In the genomic region with DNA sequence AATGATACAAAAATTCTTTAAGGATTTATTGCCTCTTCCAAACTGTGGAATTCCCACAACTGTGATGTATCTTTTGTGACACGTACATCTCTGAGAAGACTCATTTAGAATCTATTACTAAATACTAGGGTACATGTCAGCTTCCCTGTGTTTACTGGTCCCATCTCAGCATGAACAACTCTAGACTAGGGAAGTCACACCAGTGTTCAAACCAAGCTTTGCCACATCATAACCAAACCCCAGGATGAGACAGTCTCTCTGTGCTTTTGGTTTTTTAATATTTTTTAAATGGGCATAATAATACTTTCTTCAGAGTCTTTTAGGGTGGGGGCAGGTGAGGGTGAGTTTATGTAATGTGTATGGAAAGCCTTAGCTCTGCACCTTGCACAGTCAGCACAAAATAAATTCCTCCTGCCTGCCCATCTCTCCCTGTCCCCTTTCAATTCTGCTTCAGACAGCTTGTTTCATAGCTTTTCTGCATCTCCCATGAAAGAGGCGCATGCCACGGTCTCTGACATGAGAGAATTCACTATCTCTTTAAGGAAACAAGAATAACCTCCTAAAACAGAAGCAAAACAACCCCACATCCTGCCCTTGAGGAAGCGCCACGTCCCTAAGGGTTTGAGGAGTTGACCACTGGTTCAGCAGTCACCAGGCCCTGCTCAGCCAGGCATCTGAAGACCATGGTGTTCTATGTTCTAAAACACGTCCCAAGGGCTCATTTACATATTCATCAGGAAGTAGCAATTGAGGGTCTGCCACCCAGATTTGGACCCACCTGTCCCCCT, we compare ENCODE assay signal across 10 cellular contexts.
DNase-seq lines count a peak whose midpoint lies in the region; ATAC-seq, FAIRE-seq and TF ChIP-seq lines count a peak whose summit lies in the region.
"Had no signal": no experiment of that assay in that cellular context is flagged by ENCODE, and none has a peak within 500 bp of the region (broad histone marks: within the 10 kb centered on the region; RNA-seq: fewer than 3 reads in every experiment).

No MANE protein-coding gene starts in this region.

- WGBS in A549 (ENCODE audit: missing lambda C conversion rate): 88% methylated on average over 6 of the region's 6 CpGs

- H3K9me3 ChIP-seq in A549: 0 out of 3 replicates have a peak, but pooled peaks cover 7% of the 10 kb centered on the region

- peaks cover 21% of the 10 kb centered on the region for H3K27me3 Mint-ChIP-seq in T-helper 1 cell treated with Interleukin-12 subunit alpha and Interleukin-12 subunit beta and Interleukin-4 antibody, amounts not matched to agents 30 μg/mL and 1 μg/mL, for 36 hours (ENCODE audit: low read depth)

- peak overlapping the region; percentile 2 for H3K27ac Mint-ChIP-seq in T-helper 1 cell treated with Interleukin-12 subunit alpha and Interleukin-12 subunit beta and Interleukin-4 antibody, amounts not matched to agents 30 μg/mL and 1 μg/mL, for 36 hours

- no peak for TF ChIP-seq POLR2A in A549 (IDR thresholded peaks at IDR 0.05; ENCODE audit: low read length)

- ATAC-seq in A549 (no peak), GM18909 (IDR thresholded peaks at IDR 0.05; ENCODE audit: poor library complexity, unreplicated experiment) (peak; percentile 95), HG02884 (IDR thresholded peaks at IDR 0.05; ENCODE audit: unreplicated experiment) (peak; percentile 70)

- no peak overlapping the region for H3K4me2 ChIP-seq in A549

- TF ChIP-seq EP300 in A549 (IDR thresholded peaks at IDR 0.05): no peak

- H3K9me3 Mint-ChIP-seq in T-helper 1 cell treated with Interleukin-12 subunit alpha and Interleukin-12 subunit beta and Interleukin-4 antibody, amounts not matched to agents 30 μg/mL and 1 μg/mL, for 36 hours: no peaks in the 10 kb centered on the region

- no peak for FAIRE-seq in A549 (lab: Jason Lieb, UNC)

- TF ChIP-seq RAD21 in A549 (conservative IDR thresholded peaks at IDR 0.05 in 1 of 2, IDR thresholded peaks at IDR 0.05 in 1 of 2): no peak

- no peak overlapping the region for H3K27ac ChIP-seq in A549
- H3K27ac ChIP-seq: epithelial cell of prostate, HL-60 had no signal

- H3K36me3 Mint-ChIP-seq in T-helper 1 cell treated with Interleukin-12 subunit alpha and Interleukin-12 subunit beta and Interleukin-4 antibody, amounts not matched to agents 30 μg/mL and 1 μg/mL, for 36 hours (ENCODE audit: low read depth): no peaks in the 10 kb centered on the region

- POLR2A ChIA-PET in A549 (lab: Yijun Ruan, JAX): no interaction called here

- H3K4me1 ChIP-seq in A549: peaks cover 6% of the 10 kb centered on the region; the same call in 2 of the 3 replicates

- no peak for DNase-seq in A549 (ENCODE audit: low read depth in 1 of 2, low spot score in 1 of 2)
- no peak for DNase-seq in hippocampal formation (lab: John Stamatoyannopoulos, UW)
- DNase-seq in COLO829 (ENCODE audit: low spot score): no peak
- DNase-seq in SIG-M5 (lab: John Stamatoyannopoulos, UW): no peak
- no peak for DNase-seq in DMS53 (lab: John Stamatoyannopoulos, UW)

- H3K4me3 ChIP-seq in A549: no peak overlapping the region

- TF ChIP-seq CTCF in A549 (IDR thresholded peaks at IDR 0.05): no peak

- peaks cover 5% of the 10 kb centered on the region for H3K4me1 Mint-ChIP-seq in T-helper 1 cell treated with Interleukin-12 subunit alpha and Interleukin-12 subunit beta and Interleukin-4 antibody, amounts not matched to agents 30 μg/mL and 1 μg/mL, for 36 hours (ENCODE audit: low read depth)

- CTCF ChIA-PET in A549 (lab: Yijun Ruan, JAX): interaction anchor here (0.6 to 3.0 kb wide), 4 partner anchors 11 to 362 kb away, joined by 3 to 20 read pairs (median 4); no protein-coding TSS in a partner anchor

- no peak overlapping the region for H3K4me3 Mint-ChIP-seq in T-helper 1 cell treated with Interleukin-12 subunit alpha and Interleukin-12 subunit beta and Interleukin-4 antibody, amounts not matched to agents 30 μg/mL and 1 μg/mL, for 36 hours

TF ChIP-seq in A549, 52 proteins besides CTCF, POLR2A, EP300 and RAD21:
- TF ChIP-seq GATA3 (IDR thresholded peaks at IDR 0.05; ENCODE audit: borderline replicate concordance): no peak
- no peak for TF ChIP-seq TFCP2L1 (CRISPR knock-in tag; IDR thresholded peaks at IDR 0.05)
- TF ChIP-seq ZFP36 (IDR thresholded peaks at IDR 0.05; ENCODE audit: borderline replicate concordance, partially characterized antibody): no peak
- TF ChIP-seq ZSCAN20 (CRISPR knock-in tag; IDR thresholded peaks at IDR 0.05): no peak
- peak; percentile 47 for TF ChIP-seq MAFK (IDR thresholded peaks at IDR 0.05; ENCODE audit: partially characterized antibody)

Comparison
In these comparisons a context has a peak if more than half of its experiments do, and no peak if none do; other contexts are left out.
1. ATAC-seq: peak in GM18909 (single experiment) and HG02884 (single experiment); none in A549 (0 of 2).